Comparison of ENCODE assay signal across 28 cellular contexts in the genomic region with DNA sequence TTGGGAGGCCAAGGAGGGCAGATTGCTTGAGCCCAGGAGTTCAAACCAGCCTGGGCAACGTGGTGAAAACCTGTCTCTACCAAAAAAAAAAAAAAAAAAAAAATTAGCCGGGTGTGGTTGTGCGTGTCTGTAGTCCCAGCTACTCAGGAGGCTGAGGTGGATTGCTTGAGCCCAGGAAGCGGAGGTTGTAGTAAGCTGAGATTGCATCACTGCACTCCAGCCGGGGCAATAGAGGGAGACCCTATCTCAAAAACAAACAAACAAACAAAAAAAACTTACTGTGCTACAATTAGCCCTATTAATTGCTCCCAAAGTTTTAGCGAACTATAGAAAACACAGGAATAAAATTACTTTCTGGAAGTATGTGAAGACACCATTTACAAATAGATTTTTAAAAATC.
"Had no signal": no experiment of that assay in that cellular context is flagged by ENCODE, and none has a peak within 500 bp of the region (broad histone marks: within the 10 kb centered on the region; RNA-seq: fewer than 3 reads in every experiment).

No MANE protein-coding gene starts in this region.

- H3K4me3 Mint-ChIP-seq: activated CD4-positive, alpha-beta memory T cell treated with anti-CD3 and anti-CD28 coated beads for 36 hours; activated CD4-positive, alpha-beta T cell treated with anti-CD3 and anti-CD28 coated beads, Interleukin-2, amount 10 ng/mL, durations not matched to agents 24 days and 14 days; activated T-cell treated with anti-CD3 and anti-CD28 coated beads, Interleukin-2, amount 50 U/mL, for 24 hours; central memory CD8-positive, alpha-beta T cell; immature natural killer cell; mesothelial cell of epicardium had no signal

- H3K27ac Mint-ChIP-seq: activated CD4-positive, alpha-beta memory T cell treated with anti-CD3 and anti-CD28 coated beads for 36 hours; activated CD4-positive, alpha-beta T cell treated with anti-CD3 and anti-CD28 coated beads, Interleukin-2, amount 10 ng/mL, durations not matched to agents 24 days and 14 days; activated T-cell treated with anti-CD3 and anti-CD28 coated beads, Interleukin-2, amount 50 U/mL, for 24 hours; mesothelial cell of epicardium had no signal

- H3K4me1 Mint-ChIP-seq: activated CD4-positive, alpha-beta T cell treated with anti-CD3 and anti-CD28 coated beads, Interleukin-2, amount 10 ng/mL, durations not matched to agents 24 days and 14 days; mesothelial cell of epicardium had no signal

- H3K4me1 ChIP-seq: sigmoid colon had no signal

- ATAC-seq: left colon, pancreas, upper lobe of right lung had no signal

- DNase-seq: activated CD4-positive, alpha-beta memory T cell treated with anti-CD3 and anti-CD28 coated beads for 36 hours; activated CD4-positive, alpha-beta T cell treated with anti-CD3 and anti-CD28 coated beads, Interleukin-2, amount 10 ng/mL, durations not matched to agents 24 days and 14 days; activated CD4-positive, CD25-positive, alpha-beta regulatory T cell treated with anti-CD3 and anti-CD28 coated beads, Interleukin-2, amount 50 U/mL, for 72 hours; activated CD8-positive, alpha-beta memory T cell treated with anti-CD3 and anti-CD28 coated beads, Interleukin-2, amount 50 U/mL, for 48 hours; activated gamma-delta T cell treated with Interleukin-2 at 50 U/mL for 16 hours; activated naive CD4-positive, alpha-beta T cell treated with anti-CD3 and anti-CD28 coated beads, Interleukin-2, amount 50 U/mL, for 16 hours; activated T-cell treated with anti-CD3 and anti-CD28 coated beads, Interleukin-2, amount 50 U/mL, for 24 hours; effector memory CD4-positive, alpha-beta T cell; head of caudate nucleus; hippocampal formation; immature natural killer cell; kidney; left colon; naive B cell; nucleus accumbens; pancreas; psoas muscle; sigmoid colon; small intestine; stimulated activated CD4-positive, alpha-beta T cell treated with anti-CD3 and anti-CD28 coated beads, Interleukin-1b, Interleukin-23, amount 100 ng/mL, for 48 hours; stimulated activated naive CD4-positive, alpha-beta T cell; T-helper 9 cell; tibial artery; upper lobe of right lung; WERI-Rb-1 had no signal

- H3K9me3 Mint-ChIP-seq: activated CD4-positive, alpha-beta memory T cell treated with anti-CD3 and anti-CD28 coated beads for 36 hours; activated CD4-positive, alpha-beta T cell treated with anti-CD3 and anti-CD28 coated beads, Interleukin-2, amount 10 ng/mL, durations not matched to agents 24 days and 14 days; activated T-cell treated with anti-CD3 and anti-CD28 coated beads, Interleukin-2, amount 50 U/mL, for 24 hours; central memory CD8-positive, alpha-beta T cell; immature natural killer cell; mesothelial cell of epicardium; naive B cell had no signal

- H3K27me3 ChIP-seq: pancreas, sigmoid colon, suprapubic skin, tibial artery, upper lobe of right lung had no signal

- H3K27me3 Mint-ChIP-seq: activated CD4-positive, alpha-beta memory T cell treated with anti-CD3 and anti-CD28 coated beads for 36 hours; activated CD4-positive, alpha-beta T cell treated with anti-CD3 and anti-CD28 coated beads, Interleukin-2, amount 10 ng/mL, durations not matched to agents 24 days and 14 days; activated T-cell treated with anti-CD3 and anti-CD28 coated beads, Interleukin-2, amount 50 U/mL, for 24 hours; central memory CD8-positive, alpha-beta T cell; naive B cell had no signal

- H3K9me3 ChIP-seq: pancreas, psoas muscle, sigmoid colon, suprapubic skin, tibial artery, upper lobe of right lung had no signal

- H3K27ac ChIP-seq: sigmoid colon, suprapubic skin, tibial artery, upper lobe of right lung, WERI-Rb-1 had no signal
